1 cellular context compared by ENCODE assay signal in the genomic region with DNA sequence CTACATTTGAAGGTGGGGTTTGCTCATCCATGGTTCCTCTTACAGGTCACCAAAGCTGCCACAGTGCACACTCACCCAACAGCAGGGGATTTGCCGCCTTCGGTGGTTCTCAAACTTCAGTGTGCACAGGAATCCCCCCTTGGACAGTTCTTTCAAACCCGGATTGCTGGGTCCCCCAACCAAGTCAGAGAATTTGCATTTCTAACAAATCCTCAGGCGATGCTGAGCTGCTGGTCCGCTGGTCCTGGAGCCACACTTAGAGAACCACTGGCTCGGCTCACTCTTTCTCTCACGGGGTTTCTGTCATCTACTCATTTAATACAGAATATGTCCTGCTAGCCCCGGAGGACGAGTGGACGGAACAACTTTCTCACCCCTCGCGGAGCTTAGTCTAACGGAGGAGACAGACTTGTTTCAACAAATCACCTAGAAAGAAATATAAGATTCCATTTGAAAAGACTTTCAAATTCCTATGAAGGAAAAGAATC.
TF ChIP-seq lines count a peak whose summit lies in the region.

No MANE protein-coding gene starts in this region.

TF ChIP-seq in GM12878, 131 proteins besides CTCF, POLR2A, EP300 and RAD21:
- TF ChIP-seq PAX5 (IDR thresholded peaks at IDR 0.05; ENCODE audit: borderline replicate concordance, low read depth, low read length) (peak; percentile 33; the same call in 1 of the 2 replicates), ESRRA (IDR thresholded peaks at IDR 0.05; ENCODE audit: low read length) (peak; percentile 71; the same call in 1 of the 2 replicates), SP1 (IDR thresholded peaks at IDR 0.05; ENCODE audit: low read depth, low read length) (no peak), ATF7 (IDR thresholded peaks at IDR 0.05; ENCODE audit: low read depth) (0 out of 2 replicates have a peak, but pooled peaks have one; percentile 34), IKZF2 (IDR thresholded peaks at IDR 0.05) (peak in 1 of 2 experiments; percentile 15; a peak in 1 of 4 replicates), SMARCA5 (IDR thresholded peaks at IDR 0.05) (0 out of 2 replicates have a peak, but pooled peaks have one; percentile 1), BRCA1 (IDR thresholded peaks at IDR 0.05; ENCODE audit: low read depth, low read length) (no peak), HCFC1 (IDR thresholded peaks at IDR 0.05; ENCODE audit: low read length) (no peak), NR2F1 (conservative IDR thresholded peaks at IDR 0.05) (0 out of 2 replicates have a peak, but pooled peaks have one; percentile 37), CREM (IDR thresholded peaks at IDR 0.05; ENCODE audit: low read depth) (no peak), CHD2 (IDR thresholded peaks at IDR 0.05; ENCODE audit: borderline replicate concordance, low read depth, low read length) (peak; percentile 5; the same call in 1 of the 2 replicates), MXI1 (IDR thresholded peaks at IDR 0.05; ENCODE audit: low read depth, low read length) (peak; percentile 4; the same call in 1 of the 2 replicates), NBN (IDR thresholded peaks at IDR 0.05) (0 out of 2 replicates have a peak, but pooled peaks have one; percentile 10), POLR2AphosphoS5 (IDR thresholded peaks at IDR 0.05; ENCODE audit: low read length) (0 out of 2 replicates have a peak, but pooled peaks have one; percentile 3), MTA2 (IDR thresholded peaks at IDR 0.05; ENCODE audit: low read depth) (peak; percentile 67)
- TF ChIP-seq, protein P1, sequence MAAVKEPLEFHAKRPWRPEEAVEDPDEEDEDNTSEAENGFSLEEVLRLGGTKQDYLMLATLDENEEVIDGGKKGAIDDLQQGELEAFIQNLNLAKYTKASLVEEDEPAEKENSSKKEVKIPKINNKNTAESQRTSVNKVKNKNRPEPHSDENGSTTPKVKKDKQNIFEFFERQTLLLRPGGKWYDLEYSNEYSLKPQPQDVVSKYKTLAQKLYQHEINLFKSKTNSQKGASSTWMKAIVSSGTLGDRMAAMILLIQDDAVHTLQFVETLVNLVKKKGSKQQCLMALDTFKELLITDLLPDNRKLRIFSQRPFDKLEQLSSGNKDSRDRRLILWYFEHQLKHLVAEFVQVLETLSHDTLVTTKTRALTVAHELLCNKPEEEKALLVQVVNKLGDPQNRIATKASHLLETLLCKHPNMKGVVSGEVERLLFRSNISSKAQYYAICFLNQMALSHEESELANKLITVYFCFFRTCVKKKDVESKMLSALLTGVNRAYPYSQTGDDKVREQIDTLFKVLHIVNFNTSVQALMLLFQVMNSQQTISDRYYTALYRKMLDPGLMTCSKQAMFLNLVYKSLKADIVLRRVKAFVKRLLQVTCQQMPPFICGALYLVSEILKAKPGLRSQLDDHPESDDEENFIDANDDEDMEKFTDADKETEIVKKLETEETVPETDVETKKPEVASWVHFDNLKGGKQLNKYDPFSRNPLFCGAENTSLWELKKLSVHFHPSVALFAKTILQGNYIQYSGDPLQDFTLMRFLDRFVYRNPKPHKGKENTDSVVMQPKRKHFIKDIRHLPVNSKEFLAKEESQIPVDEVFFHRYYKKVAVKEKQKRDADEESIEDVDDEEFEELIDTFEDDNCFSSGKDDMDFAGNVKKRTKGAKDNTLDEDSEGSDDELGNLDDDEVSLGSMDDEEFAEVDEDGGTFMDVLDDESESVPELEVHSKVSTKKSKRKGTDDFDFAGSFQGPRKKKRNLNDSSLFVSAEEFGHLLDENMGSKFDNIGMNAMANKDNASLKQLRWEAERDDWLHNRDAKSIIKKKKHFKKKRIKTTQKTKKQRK (IDR thresholded peaks at IDR 0.05; ENCODE audit: low read depth, low read length): no peak
- TF ChIP-seq, protein P2, sequence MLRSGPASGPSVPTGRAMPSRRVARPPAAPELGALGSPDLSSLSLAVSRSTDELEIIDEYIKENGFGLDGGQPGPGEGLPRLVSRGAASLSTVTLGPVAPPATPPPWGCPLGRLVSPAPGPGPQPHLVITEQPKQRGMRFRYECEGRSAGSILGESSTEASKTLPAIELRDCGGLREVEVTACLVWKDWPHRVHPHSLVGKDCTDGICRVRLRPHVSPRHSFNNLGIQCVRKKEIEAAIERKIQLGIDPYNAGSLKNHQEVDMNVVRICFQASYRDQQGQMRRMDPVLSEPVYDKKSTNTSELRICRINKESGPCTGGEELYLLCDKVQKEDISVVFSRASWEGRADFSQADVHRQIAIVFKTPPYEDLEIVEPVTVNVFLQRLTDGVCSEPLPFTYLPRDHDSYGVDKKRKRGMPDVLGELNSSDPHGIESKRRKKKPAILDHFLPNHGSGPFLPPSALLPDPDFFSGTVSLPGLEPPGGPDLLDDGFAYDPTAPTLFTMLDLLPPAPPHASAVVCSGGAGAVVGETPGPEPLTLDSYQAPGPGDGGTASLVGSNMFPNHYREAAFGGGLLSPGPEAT (IDR thresholded peaks at IDR 0.05; ENCODE audit: low read depth): peak; percentile 36; the same call in 1 of the 2 replicates
- TF ChIP-seq, protein P3, sequence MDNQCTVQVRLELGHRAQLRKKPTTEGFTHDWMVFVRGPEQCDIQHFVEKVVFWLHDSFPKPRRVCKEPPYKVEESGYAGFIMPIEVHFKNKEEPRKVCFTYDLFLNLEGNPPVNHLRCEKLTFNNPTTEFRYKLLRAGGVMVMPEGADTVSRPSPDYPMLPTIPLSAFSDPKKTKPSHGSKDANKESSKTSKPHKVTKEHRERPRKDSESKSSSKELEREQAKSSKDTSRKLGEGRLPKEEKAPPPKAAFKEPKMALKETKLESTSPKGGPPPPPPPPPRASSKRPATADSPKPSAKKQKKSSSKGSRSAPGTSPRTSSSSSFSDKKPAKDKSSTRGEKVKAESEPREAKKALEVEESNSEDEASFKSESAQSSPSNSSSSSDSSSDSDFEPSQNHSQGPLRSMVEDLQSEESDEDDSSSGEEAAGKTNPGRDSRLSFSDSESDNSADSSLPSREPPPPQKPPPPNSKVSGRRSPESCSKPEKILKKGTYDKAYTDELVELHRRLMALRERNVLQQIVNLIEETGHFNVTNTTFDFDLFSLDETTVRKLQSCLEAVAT (IDR thresholded peaks at IDR 0.05): 0 out of 2 replicates have a peak, but pooled peaks have one; percentile 13
